ENCODE assay signal across 17 cellular contexts in genomic region chr9:20597862-20598261, GRCh38. TPM values are rescaled to one million over a fixed set of nuclear protein-coding genes. Genes with fewer than 3 reads are reported as not detected.
DNase-seq lines count a peak whose midpoint lies in the region; ATAC-seq and TF ChIP-seq lines count a peak whose summit lies in the region.
"Had no signal": no experiment of that assay in that cellular context is flagged by ENCODE, and none has a peak within 500 bp of the region (broad histone marks: within the 10 kb centered on the region; RNA-seq: fewer than 3 reads in every experiment).

No MANE protein-coding gene starts in this region.

- no peaks in the 10 kb centered on the region for H3K9me3 Mint-ChIP-seq in activated T-cell treated with anti-CD3 and anti-CD28 coated beads, Interleukin-2, amount 50 U/mL, for 72 hours
- no peaks in the 10 kb centered on the region for H3K9me3 Mint-ChIP-seq in activated T-cell treated with anti-CD3 and anti-CD28 coated beads, Interleukin-2, amount 50 U/mL, for 24 hours
- peaks cover 7% of the 10 kb centered on the region for H3K9me3 Mint-ChIP-seq in activated CD4-positive, alpha-beta T cell treated with anti-CD3 and anti-CD28 coated beads, Interleukin-2, amount 10 ng/mL, durations not matched to agents 24 days and 14 days

- H2AFZ ChIP-seq in MM.1S (ENCODE audit: low read length): no peak overlapping the region
- H2AFZ ChIP-seq: PC-9 had no signal

- no peaks in the 10 kb centered on the region; the same call in 1 of the 2 replicates for H3F3A ChIP-seq in MM.1S (ENCODE audit: insufficient read depth, low read length)

- intact Hi-C loops in activated CD4-positive, alpha-beta T cell treated with anti-CD3 and anti-CD28 coated beads, Interleukin-2, amount 10 ng/mL, durations not matched to agents 24 days and 14 days (cut with micrococcal nuclease): no loop called here

- H3K9me2 ChIP-seq in MM.1S (replicated peaks; ENCODE audit: insufficient read depth, low read length): no peaks in the 10 kb centered on the region

- no peaks in the 10 kb centered on the region for H3K9me3 ChIP-seq in MM.1S (replicated peaks; ENCODE audit: insufficient read depth, low read length)

- H3K4me2 ChIP-seq in MM.1S (ENCODE audit: low read depth, low read length): peak overlapping the region; percentile 49; the same call in 1 of the 2 replicates
- H3K4me2 ChIP-seq: PC-9 had no signal

- H3K27me3 ChIP-seq in MM.1S (replicated peaks; ENCODE audit: insufficient read depth, low read length): no peaks in the 10 kb centered on the region

- no peaks in the 10 kb centered on the region for H3K27me3 Mint-ChIP-seq in activated T-cell treated with anti-CD3 and anti-CD28 coated beads, Interleukin-2, amount 50 U/mL, for 72 hours (ENCODE audit: low read depth)
- no peaks in the 10 kb centered on the region for H3K27me3 Mint-ChIP-seq in activated T-cell treated with anti-CD3 and anti-CD28 coated beads, Interleukin-2, amount 50 U/mL, for 24 hours
- no peaks in the 10 kb centered on the region for H3K27me3 Mint-ChIP-seq in activated CD4-positive, alpha-beta T cell treated with anti-CD3 and anti-CD28 coated beads, Interleukin-2, amount 10 ng/mL, durations not matched to agents 24 days and 14 days

- peak overlapping the region in 1 of 2 donors; percentile 60 for H3K4me3 Mint-ChIP-seq in activated T-cell treated with anti-CD3 and anti-CD28 coated beads, Interleukin-2, amount 50 U/mL, for 72 hours
- H3K4me3 Mint-ChIP-seq in activated T-cell treated with anti-CD3 and anti-CD28 coated beads, Interleukin-2, amount 50 U/mL, for 24 hours: no peak overlapping the region
- no peak overlapping the region for H3K4me3 Mint-ChIP-seq in activated CD4-positive, alpha-beta T cell treated with anti-CD3 and anti-CD28 coated beads, Interleukin-2, amount 10 ng/mL, durations not matched to agents 24 days and 14 days

- ATAC-seq in activated T-cell treated with anti-CD3 and anti-CD28 coated beads, Interleukin-2, amount 50 U/mL, for 72 hours (replicated peaks in 1 of 2): no peak
- no peak for ATAC-seq in HG03457 (IDR thresholded peaks at IDR 0.05; ENCODE audit: unreplicated experiment)

- DNase-seq in activated T-cell treated with anti-CD3 and anti-CD28 coated beads, Interleukin-2, amount 50 U/mL, for 72 hours: no peak
- DNase-seq in activated T-cell treated with anti-CD3 and anti-CD28 coated beads, Interleukin-2, amount 50 U/mL, for 24 hours: no peak
- DNase-seq in MM.1S (peak; percentile 30), choroid plexus epithelial cell (ENCODE audit: low read depth) (peak; percentile 26), cortex of kidney (lab: John Stamatoyannopoulos, UW) (no peak), COLO668 (lab: John Stamatoyannopoulos, UW; ENCODE audit: unreplicated experiment) (no peak)
- DNase-seq in activated CD4-positive, alpha-beta T cell treated with anti-CD3 and anti-CD28 coated beads, Interleukin-2, amount 10 ng/mL, durations not matched to agents 24 days and 14 days: no peak
- DNase-seq: Calu3, GDM1, NCI-H1930, NCI-H2171, NCI-H446 treated with DMSO at 0.1 percent for 48 hours, NCI-H748 treated with DMSO at 0.1 percent for 48 hours, PC-9 had no signal

- no peaks in the 10 kb centered on the region for H3K36me3 Mint-ChIP-seq in activated T-cell treated with anti-CD3 and anti-CD28 coated beads, Interleukin-2, amount 50 U/mL, for 72 hours (ENCODE audit: insufficient read depth in 2 of 2)
- H3K36me3 Mint-ChIP-seq in activated T-cell treated with anti-CD3 and anti-CD28 coated beads, Interleukin-2, amount 50 U/mL, for 24 hours (ENCODE audit: low read depth): peaks cover 7% of the 10 kb centered on the region
- H3K36me3 Mint-ChIP-seq in activated CD4-positive, alpha-beta T cell treated with anti-CD3 and anti-CD28 coated beads, Interleukin-2, amount 10 ng/mL, durations not matched to agents 24 days and 14 days (ENCODE audit: low read depth): peaks cover 22% of the 10 kb centered on the region

- H3K27ac ChIP-seq in MM.1S (ENCODE audit: low read length): peak overlapping the region; percentile 11; the same call in 1 of the 2 replicates
- H3K27ac ChIP-seq: 22Rv1, C4-2B, PC-9 had no signal

- no peaks in the 10 kb centered on the region for H4K20me1 ChIP-seq in MM.1S (ENCODE audit: insufficient read depth, low read length)

- H3K27ac Mint-ChIP-seq in activated T-cell treated with anti-CD3 and anti-CD28 coated beads, Interleukin-2, amount 50 U/mL, for 72 hours: peak overlapping the region; percentile 92
- H3K27ac Mint-ChIP-seq in activated T-cell treated with anti-CD3 and anti-CD28 coated beads, Interleukin-2, amount 50 U/mL, for 24 hours: no peak overlapping the region
- no peak overlapping the region for H3K27ac Mint-ChIP-seq in activated CD4-positive, alpha-beta T cell treated with anti-CD3 and anti-CD28 coated beads, Interleukin-2, amount 10 ng/mL, durations not matched to agents 24 days and 14 days

- peaks cover 81% of the 10 kb centered on the region for H3K4me1 Mint-ChIP-seq in activated T-cell treated with anti-CD3 and anti-CD28 coated beads, Interleukin-2, amount 50 U/mL, for 72 hours (ENCODE audit: low read depth)
- H3K4me1 Mint-ChIP-seq in activated T-cell treated with anti-CD3 and anti-CD28 coated beads, Interleukin-2, amount 50 U/mL, for 24 hours (ENCODE audit: low read depth): peaks cover 72% of the 10 kb centered on the region
- peaks cover 46% of the 10 kb centered on the region for H3K4me1 Mint-ChIP-seq in activated CD4-positive, alpha-beta T cell treated with anti-CD3 and anti-CD28 coated beads, Interleukin-2, amount 10 ng/mL, durations not matched to agents 24 days and 14 days

- H3K79me2 ChIP-seq in MM.1S (ENCODE audit: low read length): peaks cover 89% of the 10 kb centered on the region

- peak overlapping the region; percentile 11; the same call in 1 of the 2 replicates for H3K4me3 ChIP-seq in MM.1S (ENCODE audit: low read length)
- no peak overlapping the region for H3K4me3 ChIP-seq in choroid plexus epithelial cell (ENCODE audit: low read depth, low read length)
- H3K4me3 ChIP-seq: PC-9 had no signal

- TF ChIP-seq CTCF in MM.1S (IDR thresholded peaks at IDR 0.05; ENCODE audit: low read length) (no peak), choroid plexus epithelial cell (conservative IDR thresholded peaks at IDR 0.05; ENCODE audit: low read depth, low read length) (no peak)

- H3K4me1 ChIP-seq in MM.1S (ENCODE audit: low read length): peaks cover 25% of the 10 kb centered on the region

- H3K9ac ChIP-seq in MM.1S (ENCODE audit: low read length): no peak overlapping the region

- H3K36me3 ChIP-seq in MM.1S (replicated peaks; ENCODE audit: insufficient read depth, low read length): no peaks in the 10 kb centered on the region

RNA-seq across cellular contexts. Expression of gene MLLT3, which starts 24.4 kb away (rescaled TPM):
- 10 to 100 TPM; 40.0 to 47.5 TPM for total RNA-seq in activated T-cell treated with anti-CD3 and anti-CD28 coated beads, Interleukin-2, amount 50 U/mL, for 72 hours
- total RNA-seq in activated CD4-positive, alpha-beta T cell treated with anti-CD3 and anti-CD28 coated beads, Interleukin-2, amount 10 ng/mL, durations not matched to agents 24 days and 14 days: 26.5 and 27.8 TPM in 2 replicates

Comparison
In these comparisons a context has a peak if more than half of its experiments do, and no peak if none do; other contexts are left out.
1. DNase-seq: peak in MM.1S (single experiment) and choroid plexus epithelial cell (single experiment); none in activated T-cell treated with anti-CD3 and anti-CD28 coated beads, Interleukin-2, amount 50 U/mL, for 72 hours (0 of 2), activated T-cell treated with anti-CD3 and anti-CD28 coated beads, Interleukin-2, amount 50 U/mL, for 24 hours (single experiment), cortex of kidney (single experiment), activated CD4-positive, alpha-beta T cell treated with anti-CD3 and anti-CD28 coated beads, Interleukin-2, amount 10 ng/mL, durations not matched to agents 24 days and 14 days (single experiment) and COLO668 (single experiment).